Comparison of ENCODE assay signal across 11 cellular contexts in the genomic region with DNA sequence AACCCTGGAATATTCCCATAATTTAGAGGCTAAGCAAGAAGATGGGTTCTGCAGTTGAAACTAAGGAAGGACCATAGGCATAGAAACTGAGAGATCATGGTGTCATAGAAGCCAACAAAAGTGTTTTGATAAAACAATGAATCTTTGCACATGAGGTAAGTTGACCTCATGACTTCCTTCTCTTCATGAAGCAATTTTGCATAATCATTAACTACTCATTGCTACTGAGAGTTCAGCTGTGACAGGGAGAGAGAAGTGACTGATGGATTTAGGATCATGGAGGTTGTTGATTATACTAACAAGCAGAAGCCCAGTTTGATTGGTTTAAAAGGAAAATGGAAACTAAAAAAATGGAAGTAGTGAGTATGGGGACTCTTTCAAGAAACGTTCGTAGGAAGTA. TPM values are rescaled to one million over a fixed set of nuclear protein-coding genes. Genes with fewer than 3 reads are reported as not detected.
A peak's percentile ranks its signal among the peaks of the same experiment; 100 is the strongest.
DNase-seq lines count a peak whose midpoint lies in the region; ATAC-seq lines count a peak whose summit lies in the region.
"Had no signal": no experiment of that assay in that cellular context is flagged by ENCODE, and none has a peak within 500 bp of the region (broad histone marks: within the 10 kb centered on the region; RNA-seq: fewer than 3 reads in every experiment).

No MANE protein-coding gene starts in this region.

- H3K27me3 Mint-ChIP-seq in activated CD8-positive, alpha-beta memory T cell treated with anti-CD3 and anti-CD28 coated beads, Interleukin-2, amount 10 ng/mL, durations not matched to agents 7 days and 5 days: no peaks in the 10 kb centered on the region
- H3K27me3 Mint-ChIP-seq in activated naive CD8-positive, alpha-beta T cell treated with anti-CD3 and anti-CD28 coated beads, Interleukin-2, amount 50 U/mL, for 24 hours: no peaks in the 10 kb centered on the region

- CTCF ChIA-PET in activated CD8-positive, alpha-beta memory T cell treated with anti-CD3 and anti-CD28 coated beads, Interleukin-2, amount 10 ng/mL, durations not matched to agents 7 days and 5 days (lab: Charles Lee): no interaction called here

- DNase-seq in activated CD8-positive, alpha-beta memory T cell treated with anti-CD3 and anti-CD28 coated beads, Interleukin-2, amount 10 ng/mL, durations not matched to agents 7 days and 5 days: no peak
- DNase-seq in activated CD8-positive, alpha-beta memory T cell treated with anti-CD3 and anti-CD28 coated beads, Interleukin-2, amount 50 U/mL, for 48 hours: no peak
- no peak for DNase-seq in activated naive CD8-positive, alpha-beta T cell treated with anti-CD3 and anti-CD28 coated beads, Interleukin-2, amount 50 U/mL, for 24 hours
- no peak for DNase-seq in stimulated activated naive CD8-positive, alpha-beta T cell treated with anti-CD3 and anti-CD28 coated beads, Interleukin-15, Interleukin-2, amounts not matched to agents 100 U/mL and 50 U/mL, for 24 hours
- DNase-seq in HCEC 1CT (no peak), Ammon's horn (ENCODE audit: low spot score) (no peak)
- DNase-seq: central memory CD4-positive, alpha-beta T cell; stimulated activated CD4-positive, alpha-beta T cell treated with anti-CD3 and anti-CD28 coated beads, Interleukin-2, amount 100 ng/mL, for 48 hours; upper lobe of left lung had no signal

- peaks cover 38% of the 10 kb centered on the region for H3K36me3 Mint-ChIP-seq in activated CD8-positive, alpha-beta memory T cell treated with anti-CD3 and anti-CD28 coated beads, Interleukin-2, amount 10 ng/mL, durations not matched to agents 7 days and 5 days
- peaks cover 11% of the 10 kb centered on the region for H3K36me3 Mint-ChIP-seq in activated naive CD8-positive, alpha-beta T cell treated with anti-CD3 and anti-CD28 coated beads, Interleukin-2, amount 50 U/mL, for 24 hours (ENCODE audit: low read depth)

- H3K9me3 Mint-ChIP-seq in activated CD8-positive, alpha-beta memory T cell treated with anti-CD3 and anti-CD28 coated beads, Interleukin-2, amount 10 ng/mL, durations not matched to agents 7 days and 5 days (ENCODE audit: low read depth): no peaks in the 10 kb centered on the region
- no peaks in the 10 kb centered on the region for H3K9me3 Mint-ChIP-seq in activated naive CD8-positive, alpha-beta T cell treated with anti-CD3 and anti-CD28 coated beads, Interleukin-2, amount 50 U/mL, for 24 hours

- no peak for ATAC-seq in activated CD8-positive, alpha-beta memory T cell treated with anti-CD3 and anti-CD28 coated beads, Interleukin-2, amount 10 ng/mL, durations not matched to agents 7 days and 5 days
- ATAC-seq in HG03159 (IDR thresholded peaks at IDR 0.05; ENCODE audit: unreplicated experiment) (peak; percentile 77), GM18520 (IDR thresholded peaks at IDR 0.05; ENCODE audit: unreplicated experiment) (no peak)
- ATAC-seq in activated naive CD8-positive, alpha-beta T cell treated with anti-CD3 and anti-CD28 coated beads, Interleukin-2, amount 50 U/mL, for 24 hours: peak; percentile 48
- ATAC-seq in stimulated activated naive CD8-positive, alpha-beta T cell treated with anti-CD3 and anti-CD28 coated beads, Interleukin-15, Interleukin-2, amounts not matched to agents 100 U/mL and 50 U/mL, for 24 hours: peak; percentile 64

- H3K4me3 Mint-ChIP-seq in activated CD8-positive, alpha-beta memory T cell treated with anti-CD3 and anti-CD28 coated beads, Interleukin-2, amount 10 ng/mL, durations not matched to agents 7 days and 5 days: no peak overlapping the region
- H3K4me3 Mint-ChIP-seq in activated naive CD8-positive, alpha-beta T cell treated with anti-CD3 and anti-CD28 coated beads, Interleukin-2, amount 50 U/mL, for 24 hours: peak overlapping the region; percentile 4

- peak overlapping the region; percentile 38 for H3K27ac Mint-ChIP-seq in activated CD8-positive, alpha-beta memory T cell treated with anti-CD3 and anti-CD28 coated beads, Interleukin-2, amount 10 ng/mL, durations not matched to agents 7 days and 5 days
- peak overlapping the region; percentile 24 for H3K27ac Mint-ChIP-seq in activated naive CD8-positive, alpha-beta T cell treated with anti-CD3 and anti-CD28 coated beads, Interleukin-2, amount 50 U/mL, for 24 hours

- peaks cover 62% of the 10 kb centered on the region for H3K4me1 Mint-ChIP-seq in activated CD8-positive, alpha-beta memory T cell treated with anti-CD3 and anti-CD28 coated beads, Interleukin-2, amount 10 ng/mL, durations not matched to agents 7 days and 5 days
- peaks cover 85% of the 10 kb centered on the region for H3K4me1 Mint-ChIP-seq in activated naive CD8-positive, alpha-beta T cell treated with anti-CD3 and anti-CD28 coated beads, Interleukin-2, amount 50 U/mL, for 24 hours

RNA-seq across cellular contexts. Expression of a gene that starts 51.2 kb away (rescaled TPM):
- total RNA-seq in activated CD8-positive, alpha-beta memory T cell treated with anti-CD3 and anti-CD28 coated beads, Interleukin-2, amount 10 ng/mL, durations not matched to agents 7 days and 5 days: 100 to 1,000 TPM in 1 of 2 experiments, 10 to 100 TPM in 1; 79.8 to 128 TPM

Comparison
In these comparisons a context has a peak if more than half of its experiments do, and no peak if none do; other contexts are left out.
1. ATAC-seq: peak in HG03159 (single experiment), activated naive CD8-positive, alpha-beta T cell treated with anti-CD3 and anti-CD28 coated beads, Interleukin-2, amount 50 U/mL, for 24 hours (single experiment) and stimulated activated naive CD8-positive, alpha-beta T cell treated with anti-CD3 and anti-CD28 coated beads, Interleukin-15, Interleukin-2, amounts not matched to agents 100 U/mL and 50 U/mL, for 24 hours (single experiment); none in activated CD8-positive, alpha-beta memory T cell treated with anti-CD3 and anti-CD28 coated beads, Interleukin-2, amount 10 ng/mL, durations not matched to agents 7 days and 5 days (single experiment) and GM18520 (single experiment).